Comparison of ENCODE assay signal across 8 cellular contexts in the genomic region with DNA sequence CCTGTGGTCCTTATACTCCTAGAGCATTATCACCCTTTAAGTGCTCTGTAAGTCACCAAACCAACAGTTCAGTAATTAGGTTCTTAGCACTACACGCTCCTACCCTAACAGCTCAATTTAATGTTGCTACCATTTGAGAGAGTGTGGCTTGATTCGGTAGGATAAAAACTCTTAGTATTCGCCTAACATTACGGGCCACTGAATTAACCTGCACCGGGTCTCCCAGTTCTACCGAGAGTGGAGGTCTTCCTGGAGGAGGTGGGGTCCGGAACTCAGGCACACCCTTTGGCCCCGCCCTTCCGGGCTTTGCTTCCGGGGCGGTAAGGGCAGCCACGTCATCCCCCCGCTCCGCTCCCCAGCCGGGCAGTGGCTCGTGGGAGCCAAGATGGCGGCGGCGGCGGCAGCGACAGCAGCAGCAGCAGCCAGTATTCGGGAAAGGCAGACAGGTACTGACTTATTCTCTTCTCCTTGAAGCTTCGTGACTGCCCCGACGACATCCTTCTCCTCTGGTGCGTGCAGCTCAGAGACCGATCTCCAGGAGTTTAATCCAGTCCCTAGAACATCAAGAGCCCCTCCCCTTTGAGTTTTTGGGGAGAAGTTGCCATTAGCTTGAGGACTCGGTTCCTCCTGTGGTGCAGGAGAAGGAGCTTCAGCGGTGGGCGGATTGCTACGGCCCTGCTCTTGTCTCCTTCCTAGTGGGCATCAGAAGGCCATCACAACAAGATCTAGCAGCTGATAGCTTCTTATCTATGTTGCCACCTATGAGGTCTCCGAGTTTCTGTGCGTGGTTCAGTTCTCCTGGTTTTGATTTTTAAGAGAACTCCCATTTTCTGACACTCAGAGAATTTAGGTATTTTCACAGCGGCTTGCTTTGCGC. TPM values are rescaled to one million over a fixed set of nuclear protein-coding genes. Genes with fewer than 3 reads are reported as not detected.
A peak's percentile ranks its signal among the peaks of the same experiment; 100 is the strongest.
DNase-seq lines count a peak whose midpoint lies in the region; TF ChIP-seq lines count a peak whose summit lies in the region.

A gene with protein sequence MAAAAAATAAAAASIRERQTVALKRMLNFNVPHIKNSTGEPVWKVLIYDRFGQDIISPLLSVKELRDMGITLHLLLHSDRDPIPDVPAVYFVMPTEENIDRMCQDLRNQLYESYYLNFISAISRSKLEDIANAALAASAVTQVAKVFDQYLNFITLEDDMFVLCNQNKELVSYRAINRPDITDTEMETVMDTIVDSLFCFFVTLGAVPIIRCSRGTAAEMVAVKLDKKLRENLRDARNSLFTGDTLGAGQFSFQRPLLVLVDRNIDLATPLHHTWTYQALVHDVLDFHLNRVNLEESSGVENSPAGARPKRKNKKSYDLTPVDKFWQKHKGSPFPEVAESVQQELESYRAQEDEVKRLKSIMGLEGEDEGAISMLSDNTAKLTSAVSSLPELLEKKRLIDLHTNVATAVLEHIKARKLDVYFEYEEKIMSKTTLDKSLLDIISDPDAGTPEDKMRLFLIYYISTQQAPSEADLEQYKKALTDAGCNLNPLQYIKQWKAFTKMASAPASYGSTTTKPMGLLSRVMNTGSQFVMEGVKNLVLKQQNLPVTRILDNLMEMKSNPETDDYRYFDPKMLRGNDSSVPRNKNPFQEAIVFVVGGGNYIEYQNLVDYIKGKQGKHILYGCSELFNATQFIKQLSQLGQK (plus strand): TSS at position 366 of the 877 bp plus-strand sequence. CDS start 20 bp downstream, at position 386.

- DNase-seq in GM04503 (ENCODE audit: low read depth) (peak; percentile 50), HFFc6 (peak; percentile 79), NCI-H1048 (lab: John Stamatoyannopoulos, UW) (peak; percentile 63), SK-N-SH (peak; percentile 89), globus pallidus (ENCODE audit: low spot score) (peak; percentile 93), occipital lobe (lab: John Stamatoyannopoulos, UW) (peak; percentile 91)

- TF ChIP-seq EP300 in SK-N-SH (IDR thresholded peaks at IDR 0.05; ENCODE audit: borderline replicate concordance in 1 of 2, low read depth in 1 of 2, low read length in 1 of 2): peak in 1 of 2 experiments; percentile 10; a peak in 1 of 4 replicates

- H3K27ac Mint-ChIP-seq in HFFc6: peak within 1 kb of the TSS; percentile 97
- peak within 1 kb of the TSS; percentile 98 for H3K27ac Mint-ChIP-seq in activated naive CD4-positive, alpha-beta T cell treated with anti-CD3 and anti-CD28 coated beads, Interleukin-2, amount 50 U/mL, for 24 hours

- peak within 1 kb of the TSS; percentile 93 for H3K9ac ChIP-seq in SK-N-SH

- H3K4me3 ChIP-seq in SK-N-SH (ENCODE audit: low read depth in 2 of 2, low read length in 1 of 2): peak within 1 kb of the TSS; percentile 91 to 96

- H3K27me3 Mint-ChIP-seq in HFFc6 (ENCODE audit: insufficient read depth): peaks cover 7% of the 10 kb centered on the region
- no peaks in the 10 kb centered on the region for H3K27me3 Mint-ChIP-seq in activated naive CD4-positive, alpha-beta T cell treated with anti-CD3 and anti-CD28 coated beads, Interleukin-2, amount 50 U/mL, for 24 hours

- peak within 1 kb of the TSS; percentile 98 for H3K4me3 Mint-ChIP-seq in HFFc6
- peak within 1 kb of the TSS; percentile 97 for H3K4me3 Mint-ChIP-seq in activated naive CD4-positive, alpha-beta T cell treated with anti-CD3 and anti-CD28 coated beads, Interleukin-2, amount 50 U/mL, for 24 hours

- peaks cover 22% of the 10 kb centered on the region for H3K36me3 Mint-ChIP-seq in HFFc6 (ENCODE audit: low read depth)
- peaks cover 5% of the 10 kb centered on the region for H3K36me3 Mint-ChIP-seq in activated naive CD4-positive, alpha-beta T cell treated with anti-CD3 and anti-CD28 coated beads, Interleukin-2, amount 50 U/mL, for 24 hours

- CTCF ChIA-PET in SK-N-SH (lab: Yijun Ruan, JAX): interaction anchor here (0.9 to 1.7 kb wide), 6 partner anchors 10 to 35 kb away, joined by 3 to 4 read pairs (median 3); no protein-coding TSS in a partner anchor

- TF ChIP-seq CTCF in HFFc6 (IDR thresholded peaks at IDR 0.05) (no peak), SK-N-SH (IDR thresholded peaks at IDR 0.05) (no peak)

- POLR2A ChIA-PET in SK-N-SH (lab: Yijun Ruan, JAX): no interaction called here

- 0% methylated on average over 20 of the region's 35 CpGs for WGBS in SK-N-SH (ENCODE audit: low lambda C conversion rate)

- peak within 1 kb of the TSS; percentile 79 for H2AFZ ChIP-seq in SK-N-SH (ENCODE audit: low read depth)

- peaks cover 29% of the 10 kb centered on the region for H3F3A ChIP-seq in SK-N-SH (replicated peaks; ENCODE audit: insufficient read depth)

- H3K4me2 ChIP-seq in SK-N-SH: peak within 1 kb of the TSS; percentile 81

- H3K27ac ChIP-seq in SK-N-SH (ENCODE audit: low read depth in 2 of 2, low read length in 1 of 2) (peak within 1 kb of the TSS; percentile 93 to 97), temporal lobe (ENCODE audit: low read depth, low read length) (peak within 1 kb of the TSS; percentile 80)

- peaks cover 18% of the 10 kb centered on the region for H4K20me1 ChIP-seq in SK-N-SH (ENCODE audit: insufficient read depth)

- TF ChIP-seq RAD21 in SK-N-SH (IDR thresholded peaks at IDR 0.05; ENCODE audit: low read length): no peak

- H3K4me1 Mint-ChIP-seq in HFFc6 (ENCODE audit: low read depth): peaks cover 49% of the 10 kb centered on the region
- peaks cover 43% of the 10 kb centered on the region for H3K4me1 Mint-ChIP-seq in activated naive CD4-positive, alpha-beta T cell treated with anti-CD3 and anti-CD28 coated beads, Interleukin-2, amount 50 U/mL, for 24 hours

- H3K9me3 ChIP-seq in SK-N-SH: no peaks in the 10 kb centered on the region

- H3K36me3 ChIP-seq in SK-N-SH (replicated peaks in 1 of 2; ENCODE audit: control insufficient read depth in 1 of 2, insufficient read depth in 2 of 2, low read length in 1 of 2): peaks cover 19 to 27% of the 10 kb centered on the region in 2 experiments

- H3K79me2 ChIP-seq in SK-N-SH (ENCODE audit: insufficient read depth): peaks cover 50% of the 10 kb centered on the region

- peaks cover 7 to 11% of the 10 kb centered on the region in 2 experiments; a peak in 2 of 4 replicates for H3K4me1 ChIP-seq in SK-N-SH (ENCODE audit: control insufficient read depth in 1 of 2, insufficient read depth in 2 of 2, low read depth in 1 of 2, low read length in 1 of 2)

- no peaks in the 10 kb centered on the region for H3K9me3 Mint-ChIP-seq in HFFc6
- no peaks in the 10 kb centered on the region for H3K9me3 Mint-ChIP-seq in activated naive CD4-positive, alpha-beta T cell treated with anti-CD3 and anti-CD28 coated beads, Interleukin-2, amount 50 U/mL, for 24 hours

- H3K9me2 ChIP-seq in SK-N-SH: no peaks in the 10 kb centered on the region

- H3K27me3 ChIP-seq in SK-N-SH (ENCODE audit: insufficient read depth): no peaks in the 10 kb centered on the region

TF ChIP-seq in SK-N-SH, 30 proteins besides CTCF, POLR2A, EP300 and RAD21 (continues in another document):
- TF ChIP-seq RCOR1 (IDR thresholded peaks at IDR 0.05; ENCODE audit: low read length): peak; percentile 22; the same call in 1 of the 2 replicates
- peak; percentile 98 for TF ChIP-seq POLR2AphosphoS5 (IDR thresholded peaks at IDR 0.05; ENCODE audit: low read depth, low read length)
- peak; percentile 97 for TF ChIP-seq TAF1 (IDR thresholded peaks at IDR 0.05; ENCODE audit: borderline replicate concordance, low read depth, low read length)
- no peak for TF ChIP-seq RFX5 (IDR thresholded peaks at IDR 0.05; ENCODE audit: low read length)
- peak; percentile 91 for TF ChIP-seq GABPA (IDR thresholded peaks at IDR 0.05; ENCODE audit: low read depth)
- TF ChIP-seq, protein P1, sequence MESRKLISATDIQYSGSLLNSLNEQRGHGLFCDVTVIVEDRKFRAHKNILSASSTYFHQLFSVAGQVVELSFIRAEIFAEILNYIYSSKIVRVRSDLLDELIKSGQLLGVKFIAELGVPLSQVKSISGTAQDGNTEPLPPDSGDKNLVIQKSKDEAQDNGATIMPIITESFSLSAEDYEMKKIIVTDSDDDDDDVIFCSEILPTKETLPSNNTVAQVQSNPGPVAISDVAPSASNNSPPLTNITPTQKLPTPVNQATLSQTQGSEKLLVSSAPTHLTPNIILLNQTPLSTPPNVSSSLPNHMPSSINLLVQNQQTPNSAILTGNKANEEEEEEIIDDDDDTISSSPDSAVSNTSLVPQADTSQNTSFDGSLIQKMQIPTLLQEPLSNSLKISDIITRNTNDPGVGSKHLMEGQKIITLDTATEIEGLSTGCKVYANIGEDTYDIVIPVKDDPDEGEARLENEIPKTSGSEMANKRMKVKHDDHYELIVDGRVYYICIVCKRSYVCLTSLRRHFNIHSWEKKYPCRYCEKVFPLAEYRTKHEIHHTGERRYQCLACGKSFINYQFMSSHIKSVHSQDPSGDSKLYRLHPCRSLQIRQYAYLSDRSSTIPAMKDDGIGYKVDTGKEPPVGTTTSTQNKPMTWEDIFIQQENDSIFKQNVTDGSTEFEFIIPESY (IDR thresholded peaks at IDR 0.05; ENCODE audit: borderline replicate concordance, low read depth): peak; percentile 44; the same call in 1 of the 2 replicates
- TF ChIP-seq MXI1 (IDR thresholded peaks at IDR 0.05; ENCODE audit: low read depth, low read length): peak; percentile 81

RNA-seq across cellular contexts. Expression of the gene that starts here (rescaled TPM):
- 100 to 1,000 TPM; 105 to 126 (median 113) TPM for total RNA-seq in HFFc6 (2021; fragmentation: NEBNext Ultra II Directional; extraction: Animal tissue kit (Norgen Biotek cat#: 25700))
- 31.4 and 36.8 TPM in 2 replicates for polyA plus RNA-seq in SK-N-SH (2012; rRNA removed)
- polyA plus RNA-seq in SK-N-SH (2012; cell fraction: cytosol; rRNA removed): 43.8 and 56.2 TPM in 2 replicates
- polyA plus RNA-seq in SK-N-SH (2012; cell fraction: nucleus; rRNA removed): 27.7 and 52.6 TPM in 2 replicates
- 195 TPM for total RNA-seq in occipital lobe
- total RNA-seq in temporal lobe: 91.5 TPM

Comparison
In these comparisons a context has a peak if more than half of its experiments do, and no peak if none do; other contexts are left out.
1. Peak in every context shown above with its lines: DNase-seq, H3K4me3 ChIP-seq and H3K27ac ChIP-seq.